Comparison of ENCODE assay signal across 26 cellular contexts in the genomic region with DNA sequence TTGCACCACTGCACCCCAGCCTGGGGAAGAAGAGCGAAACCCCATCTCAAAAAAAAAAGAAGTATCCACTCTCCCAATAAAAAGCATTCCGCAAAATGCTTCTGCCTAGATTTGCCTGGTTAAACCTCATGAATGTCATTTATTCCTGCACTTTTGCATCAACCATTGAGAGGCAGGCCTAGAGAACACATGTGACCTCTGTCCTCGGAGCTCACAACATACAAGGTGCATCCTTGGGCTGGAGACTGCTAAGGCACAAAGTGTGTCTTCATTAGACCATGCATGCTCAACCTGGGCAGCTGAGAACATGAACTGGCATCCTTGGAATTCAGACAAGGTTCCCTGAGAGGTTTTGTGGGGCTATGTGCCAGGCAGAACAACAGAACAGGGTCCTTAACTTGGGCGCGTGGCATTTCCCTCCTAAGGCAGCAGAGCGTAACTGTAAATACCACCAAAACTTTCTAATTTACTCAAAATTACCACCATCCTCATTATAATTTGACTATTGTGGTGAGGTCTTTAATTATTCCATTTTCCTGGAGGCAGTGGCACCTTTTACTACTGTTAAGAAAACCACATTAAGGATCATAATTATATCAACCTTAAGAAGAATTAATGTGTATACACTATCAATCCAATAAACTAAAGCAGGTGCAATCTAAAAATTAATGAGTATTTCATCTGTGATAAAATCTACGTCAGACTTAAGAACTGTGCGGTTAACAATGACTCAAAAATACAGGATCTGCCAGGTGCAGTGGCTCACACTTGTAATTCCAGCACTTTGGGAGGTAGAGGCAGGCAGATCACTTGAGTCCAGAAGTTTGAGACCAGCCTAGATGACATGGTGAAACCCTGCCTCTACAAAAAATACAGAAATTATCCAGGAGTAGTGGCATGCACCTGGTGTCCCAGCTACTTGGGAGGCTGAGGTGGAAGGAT. TPM values are rescaled to one million over a fixed set of nuclear protein-coding genes. Genes with fewer than 3 reads are reported as not detected.
DNase-seq lines count a peak whose midpoint lies in the region; ATAC-seq, FAIRE-seq and TF ChIP-seq lines count a peak whose summit lies in the region.
"Had no signal": no experiment of that assay in that cellular context is flagged by ENCODE, and none has a peak within 500 bp of the region (broad histone marks: within the 10 kb centered on the region; RNA-seq: fewer than 3 reads in every experiment).

No MANE protein-coding gene starts in this region.

- CTCF ChIA-PET in activated CD4-positive, alpha-beta memory T cell treated with anti-CD3 and anti-CD28 coated beads for 36 hours (lab: Charles Lee) = interaction anchor here (1.0 kb wide), 1 partner anchor 14 kb away, joined by 4 read pairs; a partner anchor contains a TSS
- CTCF ChIA-PET in activated CD4-positive, alpha-beta memory T cell treated with anti-CD3 and anti-CD28 coated beads, Interleukin-2, amount 10 ng/mL, durations not matched to agents 7 days and 5 days (lab: Charles Lee) = interaction anchor here (1.2 kb wide), 1 partner anchor 35 kb away, joined by 6 read pairs; no protein-coding TSS in a partner anchor

- H3K4me3 ChIP-seq in bronchial epithelial cell (ENCODE audit: low read depth, low read length) (no peak overlapping the region), upper lobe of right lung (no peak overlapping the region), lower leg skin (ENCODE audit: low read depth, poor library complexity, severe bottlenecking) (no peak overlapping the region)
- H3K4me3 ChIP-seq: upper lobe of left lung had no signal

- H3K27me3 ChIP-seq in bronchial epithelial cell (ENCODE audit: control insufficient read depth, insufficient read depth, low read length) (no peaks in the 10 kb centered on the region), upper lobe of right lung (no peaks in the 10 kb centered on the region)
- H3K27me3 ChIP-seq: brain microvascular endothelial cell, upper lobe of left lung had no signal

- H3K9me3 ChIP-seq in upper lobe of right lung = no peaks in the 10 kb centered on the region
- H3K9me3 ChIP-seq: upper lobe of left lung had no signal

- intact Hi-C loops in activated CD4-positive, alpha-beta memory T cell treated with anti-CD3 and anti-CD28 coated beads for 36 hours (cut with micrococcal nuclease) = loop anchor here (2.0 kb wide), 2 partner anchors 13 to 117 kb away; a partner anchor contains a TSS
- intact Hi-C loops in upper lobe of right lung (cut with DNase I) (no loop called here), lower leg skin (cut with DNase I; ENCODE audit: low total_unique reads) (no loop called here)

- no peak for TF ChIP-seq CTCF in bronchial epithelial cell (IDR thresholded peaks at IDR 0.05; ENCODE audit: insufficient read depth, low read length, severe bottlenecking)
- no peak for TF ChIP-seq CTCF in upper lobe of right lung (IDR thresholded peaks at IDR 0.05)
- TF ChIP-seq CTCF in lower leg skin (IDR thresholded peaks at IDR 0.05) = no peak

- no peaks in the 10 kb centered on the region for H3K36me3 ChIP-seq in bronchial epithelial cell (ENCODE audit: control insufficient read depth, insufficient read depth, low read length)
- no peaks in the 10 kb centered on the region for H3K36me3 ChIP-seq in upper lobe of right lung

- H3K9me3 Mint-ChIP-seq in activated CD4-positive, alpha-beta memory T cell treated with anti-CD3 and anti-CD28 coated beads for 36 hours = no peaks in the 10 kb centered on the region
- no peaks in the 10 kb centered on the region for H3K9me3 Mint-ChIP-seq in activated CD4-positive, alpha-beta memory T cell treated with anti-CD3 and anti-CD28 coated beads, Interleukin-2, amount 10 ng/mL, durations not matched to agents 7 days and 5 days
- H3K9me3 Mint-ChIP-seq: activated T-helper 1 cell treated with anti-CD3 and anti-CD28 coated beads, Interleukin-12 subunit alpha, Interleukin-12 subunit beta, Interleukin-2, Interleukin-4 antibody, amounts not matched to agents 30 ng/mL and 10 ng/mL and 1 ng/mL, durations not matched to agents 14 hours and 24 hours and 36 hours had no signal

- POLR2A ChIA-PET in activated CD4-positive, alpha-beta memory T cell treated with anti-CD3 and anti-CD28 coated beads for 36 hours (lab: Charles Lee) = interaction anchor here (0.6 to 1.7 kb wide), 3 partner anchors 12 to 75 kb away, joined by 3 to 6 read pairs (median 3); a partner anchor contains a TSS
- POLR2A ChIA-PET in activated CD4-positive, alpha-beta memory T cell treated with anti-CD3 and anti-CD28 coated beads, Interleukin-2, amount 10 ng/mL, durations not matched to agents 7 days and 5 days (lab: Charles Lee) = interaction anchor here (1.3 to 1.5 kb wide), 3 partner anchors 13 to 35 kb away, joined by 4 to 7 read pairs (median 4); a partner anchor contains a TSS

- DNase-seq in activated CD4-positive, alpha-beta memory T cell treated with anti-CD3 and anti-CD28 coated beads for 36 hours = no peak
- DNase-seq in activated CD4-positive, alpha-beta memory T cell treated with anti-CD3 and anti-CD28 coated beads, Interleukin-2, amount 10 ng/mL, durations not matched to agents 7 days and 5 days = no peak
- peak; percentile 36 for DNase-seq in bronchial epithelial cell (ENCODE audit: low read depth)
- no peak for DNase-seq in upper lobe of right lung
- no peak for DNase-seq in NCI-H1930 (lab: John Stamatoyannopoulos, UW)
- DNase-seq in lower leg skin (ENCODE audit: low spot score in 2 of 2) = no peak
- DNase-seq in T-helper 1 cell = no peak
- DNase-seq: brain microvascular endothelial cell; EL; endodermal cell; glutamatergic neuron; left colon; NCI-H1436; NCI-H2171; NCI-H526; nephron progenitor cell; posterior cingulate gyrus; stimulated activated CD4-positive, alpha-beta T cell treated with anti-CD3 and anti-CD28 coated beads, Interleukin-1b, Interleukin-23, amount 100 ng/mL, for 48 hours; stimulated activated naive CD4-positive, alpha-beta T cell treated with Interleukin-2 at 50 U/mL for 16 hours had no signal

- TF ChIP-seq POLR2A in lower leg skin (IDR thresholded peaks at IDR 0.05) = no peak

- H3K27ac Mint-ChIP-seq in activated CD4-positive, alpha-beta memory T cell treated with anti-CD3 and anti-CD28 coated beads for 36 hours = peak overlapping the region; percentile 0
- no peak overlapping the region for H3K27ac Mint-ChIP-seq in activated CD4-positive, alpha-beta memory T cell treated with anti-CD3 and anti-CD28 coated beads, Interleukin-2, amount 10 ng/mL, durations not matched to agents 7 days and 5 days
- H3K27ac Mint-ChIP-seq: activated T-helper 1 cell treated with anti-CD3 and anti-CD28 coated beads, Interleukin-12 subunit alpha, Interleukin-12 subunit beta, Interleukin-2, Interleukin-4 antibody, amounts not matched to agents 30 ng/mL and 10 ng/mL and 1 ng/mL, durations not matched to agents 14 hours and 24 hours and 36 hours; nephron progenitor cell had no signal

- H3K27me3 Mint-ChIP-seq in activated CD4-positive, alpha-beta memory T cell treated with anti-CD3 and anti-CD28 coated beads for 36 hours = no peaks in the 10 kb centered on the region
- no peaks in the 10 kb centered on the region for H3K27me3 Mint-ChIP-seq in activated CD4-positive, alpha-beta memory T cell treated with anti-CD3 and anti-CD28 coated beads, Interleukin-2, amount 10 ng/mL, durations not matched to agents 7 days and 5 days

- no peak overlapping the region for H3K4me3 Mint-ChIP-seq in activated CD4-positive, alpha-beta memory T cell treated with anti-CD3 and anti-CD28 coated beads for 36 hours
- H3K4me3 Mint-ChIP-seq in activated CD4-positive, alpha-beta memory T cell treated with anti-CD3 and anti-CD28 coated beads, Interleukin-2, amount 10 ng/mL, durations not matched to agents 7 days and 5 days = no peak overlapping the region
- H3K4me3 Mint-ChIP-seq: activated T-helper 1 cell treated with anti-CD3 and anti-CD28 coated beads, Interleukin-12 subunit alpha, Interleukin-12 subunit beta, Interleukin-2, Interleukin-4 antibody, amounts not matched to agents 30 ng/mL and 10 ng/mL and 1 ng/mL, durations not matched to agents 14 hours and 24 hours and 36 hours; endodermal cell; nephron progenitor cell had no signal

- ATAC-seq in HG02610 (IDR thresholded peaks at IDR 0.05; ENCODE audit: unreplicated experiment) (peak; percentile 48), upper lobe of right lung (peak; percentile 88)
- ATAC-seq: activated CD4-positive, CD25-positive, alpha-beta regulatory T cell treated with anti-CD3 and anti-CD28 coated beads, Interleukin-2, amount 50 U/mL, for 24 hours; HCT116; left colon had no signal

- H3K4me1 ChIP-seq in upper lobe of right lung = no peaks in the 10 kb centered on the region

- FAIRE-seq in bronchial epithelial cell (lab: Jason Lieb, UNC) = no peak
- FAIRE-seq: colon had no signal

- H3K27ac ChIP-seq in upper lobe of right lung = no peak overlapping the region
- H3K27ac ChIP-seq: 22Rv1, brain microvascular endothelial cell, upper lobe of left lung had no signal

- WGBS in lower leg skin, 2 donors = 84 to 92% methylated on average over 8 of the region's 8 CpGs

- H3K36me3 Mint-ChIP-seq in activated CD4-positive, alpha-beta memory T cell treated with anti-CD3 and anti-CD28 coated beads for 36 hours = peaks cover 9% of the 10 kb centered on the region
- peaks cover 26% of the 10 kb centered on the region for H3K36me3 Mint-ChIP-seq in activated CD4-positive, alpha-beta memory T cell treated with anti-CD3 and anti-CD28 coated beads, Interleukin-2, amount 10 ng/mL, durations not matched to agents 7 days and 5 days (ENCODE audit: low read depth)

- H3K4me1 Mint-ChIP-seq in activated CD4-positive, alpha-beta memory T cell treated with anti-CD3 and anti-CD28 coated beads for 36 hours (ENCODE audit: low read depth) = peaks cover 33% of the 10 kb centered on the region
- peaks cover 35% of the 10 kb centered on the region for H3K4me1 Mint-ChIP-seq in activated CD4-positive, alpha-beta memory T cell treated with anti-CD3 and anti-CD28 coated beads, Interleukin-2, amount 10 ng/mL, durations not matched to agents 7 days and 5 days
- H3K4me1 Mint-ChIP-seq: nephron progenitor cell had no signal

RNA-seq across cellular contexts. Expression of a gene that starts 13.8 kb away (rescaled TPM):
- 10 to 100 TPM; 18.7 to 19.3 TPM for total RNA-seq in activated CD4-positive, alpha-beta memory T cell treated with anti-CD3 and anti-CD28 coated beads for 36 hours
- total RNA-seq in activated CD4-positive, alpha-beta memory T cell treated with anti-CD3 and anti-CD28 coated beads, Interleukin-2, amount 10 ng/mL, durations not matched to agents 7 days and 5 days = 10 to 100 TPM; 18.5 to 19.0 TPM
- total RNA-seq in bronchial epithelial cell = 10.4 and 21.3 TPM in 2 replicates
- total RNA-seq in upper lobe of right lung = 24.7 TPM
- 10 to 100 TPM in 1 of 4 donors, 1 to 10 TPM in 3; 4.4 to 12.8 (median 6.5) TPM for total RNA-seq in lower leg skin

RNA-seq across cellular contexts. Expression of a gene that starts 56.7 kb away (rescaled TPM):
- total RNA-seq in activated CD4-positive, alpha-beta memory T cell treated with anti-CD3 and anti-CD28 coated beads for 36 hours = under 1 TPM; 0.33 to 0.34 TPM
- under 1 TPM; 0.63 to 0.81 TPM for total RNA-seq in activated CD4-positive, alpha-beta memory T cell treated with anti-CD3 and anti-CD28 coated beads, Interleukin-2, amount 10 ng/mL, durations not matched to agents 7 days and 5 days
- total RNA-seq in bronchial epithelial cell (under 0.01 TPM in 1 of 2 replicates, not detected in the other), upper lobe of right lung (4.4 TPM), lower leg skin (under 1 TPM in 2 of 4 donors, not detected in 2; 0.19 to 0.51 TPM)
